Comparison of ENCODE assay signal across 28 cellular contexts in genomic region chr5:25553082-25553481, GRCh38.
"Had no signal": no experiment of that assay in that cellular context is flagged by ENCODE, and none has a peak within 500 bp of the region (broad histone marks: within the 10 kb centered on the region; RNA-seq: fewer than 3 reads in every experiment).

No MANE protein-coding gene starts in this region.

- H3K4me3 ChIP-seq: left lung, lower lobe of right lung, pancreas, prostate gland, skin epidermis, stomach, testis, thyroid gland, transverse colon, upper lobe of left lung had no signal

- H3K27ac ChIP-seq: left lung, lower lobe of right lung, pancreas, prostate gland, skin epidermis, stomach, testis, thyroid gland, transverse colon, upper lobe of left lung had no signal

- ATAC-seq: left colon; left lung; lower lobe of right lung; naive thymus-derived CD8-positive, alpha-beta T cell; pancreas; right cardiac atrium; sciatic nerve; stimulated activated naive B cell treated with anti-CD40 and anti-IgM and Interleukin-4, amounts not matched to agents 10 μg/mL and 1 μg/mL and 100 μg/mL, for 72 hours; stimulated activated naive CD8-positive, alpha-beta T cell treated with anti-CD3 and anti-CD28 coated beads, Interleukin-15, Interleukin-2, amounts not matched to agents 100 U/mL and 50 U/mL, for 24 hours had no signal

- DNase-seq: hippocampal formation; kidney; left colon; left lung; lower lobe of right lung; mammary epithelial cell; mesenchymal stem cell; naive thymus-derived CD8-positive, alpha-beta T cell; nucleus accumbens; pancreas; posterior cingulate gyrus; retina; right cardiac atrium; stimulated activated CD4-positive, alpha-beta T cell treated with anti-CD3 and anti-CD28 coated beads, Interleukin-12 subunit alpha, Interleukin-12 subunit beta, amount 100 ng/mL, for 4 hours; stimulated activated CD4-positive, alpha-beta T cell treated with anti-CD3 and anti-CD28 coated beads, Interleukin-15, amount 100 ng/mL, for 24 hours; stimulated activated CD4-positive, alpha-beta T cell treated with anti-CD3 and anti-CD28 coated beads, Interleukin-2, amount 100 ng/mL, for 24 hours; stimulated activated CD4-positive, alpha-beta T cell treated with anti-CD3 and anti-CD28 coated beads, Interleukin-4, amount 100 ng/mL, for 1 hour; stimulated activated naive B cell treated with anti-CD40 and anti-IgM and Interleukin-4, amounts not matched to agents 10 μg/mL and 1 μg/mL and 100 μg/mL, for 72 hours; stimulated activated naive CD8-positive, alpha-beta T cell treated with anti-CD3 and anti-CD28 coated beads, Interleukin-15, Interleukin-2, amounts not matched to agents 100 U/mL and 50 U/mL, for 24 hours; stomach; testis; thyroid gland; transverse colon; upper lobe of left lung had no signal

- H3K9me3 ChIP-seq: left lung, lower lobe of right lung, pancreas, prostate gland, testis, thyroid gland, upper lobe of left lung had no signal

- H3K36me3 ChIP-seq: left lung, lower lobe of right lung, pancreas, prostate gland, stomach, thyroid gland, transverse colon, upper lobe of left lung had no signal

- FAIRE-seq: kidney, pancreas, urothelium cell line had no signal

- H3K27me3 ChIP-seq: left lung, pancreas, stomach, testis, thyroid gland, transverse colon, upper lobe of left lung had no signal

- H3K4me1 ChIP-seq: left lung, lower lobe of right lung, pancreas, prostate gland, stomach, testis, thyroid gland, transverse colon, upper lobe of left lung had no signal
